Comparison of ENCODE assay signal across 23 cellular contexts in the genomic region with DNA sequence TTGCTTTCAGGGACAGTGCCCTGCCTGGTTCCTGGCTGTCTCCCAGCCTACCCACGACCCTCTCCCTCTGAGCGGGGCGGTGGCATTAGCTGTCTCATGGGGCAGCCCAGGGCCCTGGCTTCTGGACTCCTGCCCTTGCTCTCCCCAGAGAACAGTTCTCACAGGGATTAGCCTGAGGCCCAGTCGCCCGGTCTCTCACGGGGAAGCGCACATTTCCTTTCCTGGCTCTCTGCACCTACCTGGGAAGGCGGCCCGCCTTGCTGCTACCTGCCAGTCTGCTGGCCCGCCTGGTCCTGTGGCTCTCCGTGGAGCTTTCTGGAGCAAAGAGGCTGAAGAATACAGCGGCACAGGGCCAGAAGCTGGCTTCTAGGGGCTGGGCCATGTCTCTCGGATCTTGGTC.
DNase-seq lines count a peak whose midpoint lies in the region; ATAC-seq and TF ChIP-seq lines count a peak whose summit lies in the region.
"Had no signal": no experiment of that assay in that cellular context is flagged by ENCODE, and none has a peak within 500 bp of the region (broad histone marks: within the 10 kb centered on the region; RNA-seq: fewer than 3 reads in every experiment).

No MANE protein-coding gene starts in this region.

- no peak overlapping the region for H2AFZ ChIP-seq in SK-N-SH (ENCODE audit: low read depth)

- CTCF ChIA-PET in SK-N-SH (lab: Yijun Ruan, JAX), result interaction anchor here (1.1 kb wide), 1 partner anchor 19 kb away, joined by 4 read pairs; no protein-coding TSS in a partner anchor

- no peak overlapping the region for H3K4me3 ChIP-seq in SK-N-SH (ENCODE audit: low read depth in 2 of 2, low read length in 1 of 2)
- no peak overlapping the region for H3K4me3 ChIP-seq in colonic mucosa
- no peak overlapping the region for H3K4me3 ChIP-seq in transverse colon

- no peaks in the 10 kb centered on the region for H4K20me1 ChIP-seq in SK-N-SH (ENCODE audit: insufficient read depth)

- H3K36me3 ChIP-seq in SK-N-SH (replicated peaks in 1 of 2; ENCODE audit: control insufficient read depth in 1 of 2, insufficient read depth in 2 of 2, low read length in 1 of 2), result no peaks in the 10 kb centered on the region
- no peaks in the 10 kb centered on the region for H3K36me3 ChIP-seq in colonic mucosa
- no peaks in the 10 kb centered on the region for H3K36me3 ChIP-seq in transverse colon

- no peaks in the 10 kb centered on the region for H3K9me2 ChIP-seq in SK-N-SH

- no peaks in the 10 kb centered on the region for H3K27me3 ChIP-seq in SK-N-SH (ENCODE audit: insufficient read depth)
- H3K27me3 ChIP-seq in colonic mucosa, result no peaks in the 10 kb centered on the region
- no peaks in the 10 kb centered on the region for H3K27me3 ChIP-seq in transverse colon

- TF ChIP-seq RAD21 in SK-N-SH (IDR thresholded peaks at IDR 0.05; ENCODE audit: low read length), result no peak

- no peaks in the 10 kb centered on the region for H3F3A ChIP-seq in SK-N-SH (replicated peaks; ENCODE audit: insufficient read depth)

- intact Hi-C loops in colonic mucosa (cut with DNase I), result no loop called here
- intact Hi-C loops in transverse colon (cut with DNase I; ENCODE audit: low total_unique reads), result no loop called here

- peaks cover 0 to 2% of the 10 kb centered on the region in 2 experiments; a peak in 1 of 4 replicates for H3K4me1 ChIP-seq in SK-N-SH (ENCODE audit: control insufficient read depth in 1 of 2, insufficient read depth in 2 of 2, low read depth in 1 of 2, low read length in 1 of 2)
- H3K4me1 ChIP-seq in colonic mucosa, result peaks cover 4% of the 10 kb centered on the region
- peaks cover 0 to 27% (median 13%) of the 10 kb centered on the region in 4 donors for H3K4me1 ChIP-seq in transverse colon

- in situ Hi-C loops in transverse colon (cut with MboI; ENCODE audit: low pct_ligation_motif_present in 1 of 4, low pct_unique_long_range_greater_than_20kb in 1 of 4, low sequenced_read_pairs in 3 of 4) (no loop called here), KBM-7 (cut with MboI; ENCODE audit: low pct_unique_long_range_greater_than_20kb, low sequenced_read_pairs) (no loop called here)

- peak; percentile 11 for DNase-seq in SK-N-SH
- DNase-seq in colonic mucosa, result peak; percentile 41
- DNase-seq in left kidney (ENCODE audit: low read depth, low spot score), result peak; percentile 22
- DNase-seq in transverse colon, result peak; percentile 44
- no peak for DNase-seq in activated CD4-positive, CD25-positive, alpha-beta regulatory T cell treated with anti-CD3 and anti-CD28 coated beads, Interleukin-2, amount 50 U/mL, for 72 hours
- no peak for DNase-seq in KBM-7
- DNase-seq in NCI-H187 (lab: John Stamatoyannopoulos, UW), result no peak
- DNase-seq: 8988T; activated CD4-positive, alpha-beta memory T cell treated with anti-CD3 and anti-CD28 coated beads, Interleukin-2, amount 10 ng/mL, durations not matched to agents 7 days and 5 days; activated gamma-delta T cell; CD8-positive, alpha-beta memory T cell; effector CD8-positive, alpha-beta T cell; erythroblast; foreskin fibroblast; GF-D8; immature natural killer cell; NCI-H1105; NCI-H2029 treated with DMSO at 0.1 percent for 48 hours; NCI-H226; NCI-H748 treated with DMSO at 0.1 percent for 48 hours; SW 1271 had no signal

- no peaks in the 10 kb centered on the region for H3K79me2 ChIP-seq in SK-N-SH (ENCODE audit: insufficient read depth)

- 76% methylated on average over 9 of the region's 13 CpGs for WGBS in SK-N-SH (ENCODE audit: low lambda C conversion rate)
- WGBS in transverse colon (ENCODE audit: low coverage in 1 of 2), 2 donors, result 40% methylated on average over 12 of the region's 13 CpGs; no CpG with 5 or more reads in 1 of the 2 donors

- H3K9me3 ChIP-seq in SK-N-SH (no peaks in the 10 kb centered on the region), colonic mucosa (no peaks in the 10 kb centered on the region), transverse colon (no peaks in the 10 kb centered on the region)

- no peak for TF ChIP-seq POLR2A in transverse colon (IDR thresholded peaks at IDR 0.05)

- ATAC-seq in SK-N-SH treated with all-trans-retinoic acid at 6 μM for 48 hours, result no peak
- ATAC-seq: Right ventricle myocardium inferior had no signal

- TF ChIP-seq CTCF in SK-N-SH (IDR thresholded peaks at IDR 0.05) (no peak), colonic mucosa (IDR thresholded peaks at IDR 0.05) (no peak), transverse colon (IDR thresholded peaks at IDR 0.05) (no peak)

- no peak overlapping the region for H3K4me2 ChIP-seq in SK-N-SH

- H3K27ac ChIP-seq in SK-N-SH (ENCODE audit: low read depth in 2 of 2, low read length in 1 of 2) (no peak overlapping the region), colonic mucosa (no peak overlapping the region), transverse colon (peak overlapping the region in 2 of 4 donors; percentile 0 to 60)

- H3K9ac ChIP-seq in SK-N-SH, result no peak overlapping the region
- H3K9ac ChIP-seq in colonic mucosa (ENCODE audit: low read depth in 2 of 2, low read length in 2 of 2), result no peak overlapping the region

- POLR2A ChIA-PET in SK-N-SH (lab: Yijun Ruan, JAX), result no interaction called here

- TF ChIP-seq EP300 in SK-N-SH (IDR thresholded peaks at IDR 0.05; ENCODE audit: borderline replicate concordance in 1 of 2, low read depth in 1 of 2, low read length in 1 of 2), result no peak
- no peak for TF ChIP-seq EP300 in transverse colon (IDR thresholded peaks at IDR 0.05; ENCODE audit: low read depth)

TF ChIP-seq in SK-N-SH, 30 proteins besides CTCF, POLR2A, EP300 and RAD21:
- TF ChIP-seq GABPA (IDR thresholded peaks at IDR 0.05; ENCODE audit: low read depth) (no peak), POLR2AphosphoS5 (IDR thresholded peaks at IDR 0.05; ENCODE audit: low read depth, low read length) (no peak), MEF2A (IDR thresholded peaks at IDR 0.05; ENCODE audit: borderline replicate concordance, low read depth) (no peak), CHD2 (IDR thresholded peaks at IDR 0.05; ENCODE audit: low read length, partially characterized antibody) (no peak), YY1 (IDR thresholded peaks at IDR 0.05; ENCODE audit: low read depth) (no peak)

TF ChIP-seq in SK-N-SH treated with all-trans-retinoic acid at 6 μM for 48 hours, 23 proteins besides CTCF, POLR2A, EP300 and RAD21:
- TF ChIP-seq ZNF70 (CRISPR knock-in tag; IDR thresholded peaks at IDR 0.05) (no peak), ARNTL (CRISPR knock-in tag; IDR thresholded peaks at IDR 0.05; ENCODE audit: borderline replicate concordance, low read depth) (no peak), ZNF8 (CRISPR knock-in tag; IDR thresholded peaks at IDR 0.05) (no peak)

Comparison
In these comparisons a context has a peak if more than half of its experiments do, and no peak if none do; other contexts are left out.
1. DNase-seq: peak in SK-N-SH (single experiment), colonic mucosa (single experiment), left kidney (single experiment) and transverse colon (single experiment); none in activated CD4-positive, CD25-positive, alpha-beta regulatory T cell treated with anti-CD3 and anti-CD28 coated beads, Interleukin-2, amount 50 U/mL, for 72 hours (single experiment), KBM-7 (single experiment) and NCI-H187 (0 of 2).